Comparison of ENCODE assay signal across 8 cellular contexts in the genomic region with DNA sequence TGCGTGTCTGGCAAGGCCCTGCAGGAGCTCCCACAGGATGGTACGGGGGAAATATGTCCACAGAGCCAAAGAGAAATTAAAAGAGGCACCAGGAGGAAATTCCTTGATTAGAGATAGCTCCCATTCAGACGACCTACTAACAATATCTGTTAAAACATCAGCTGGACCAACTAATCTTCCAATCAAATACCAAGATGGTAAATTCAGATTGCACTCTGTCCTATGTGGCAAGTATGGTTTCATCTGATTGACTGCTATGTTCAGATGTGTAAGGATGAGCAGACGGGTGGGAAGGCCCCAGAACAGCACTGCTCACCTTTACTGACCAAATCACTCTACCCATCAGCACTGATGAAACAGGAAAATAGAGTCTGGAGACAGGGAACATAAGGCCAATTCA. TPM values are rescaled to one million over a fixed set of nuclear protein-coding genes. Genes with fewer than 3 reads are reported as not detected.
"Had no signal": no experiment of that assay in that cellular context is flagged by ENCODE, and none has a peak within 500 bp of the region (broad histone marks: within the 10 kb centered on the region; RNA-seq: fewer than 3 reads in every experiment).

No MANE protein-coding gene starts in this region.

- H3K9ac ChIP-seq: KMS-11 had no signal

- H3K4me2 ChIP-seq: GM23338, KMS-11 had no signal

- H3K27ac ChIP-seq: KMS-11 had no signal

- DNase-seq: H9, HCEC 1CT, KBM-7 had no signal

- H3K4me3 ChIP-seq: GM23338 had no signal

- H2AFZ ChIP-seq: GM23338 had no signal

RNA-seq across cellular contexts. Expression of gene BPIFA2, which starts 19.5 kb away (rescaled TPM):
- polyA plus RNA-seq: GM23338, H1, HepG2, IgD-negative memory B cell had no signal

RNA-seq across cellular contexts. Expression of gene BPIFA3, which starts 29.7 kb away (rescaled TPM):
- polyA plus RNA-seq: GM23338, H1, HepG2, IgD-negative memory B cell had no signal

RNA-seq across cellular contexts. Expression of gene BPIFA1, which starts 48.3 kb away (rescaled TPM):
- polyA plus RNA-seq: GM23338, H1, HepG2, IgD-negative memory B cell had no signal
